1 cellular context compared by ENCODE assay signal in the genomic region with DNA sequence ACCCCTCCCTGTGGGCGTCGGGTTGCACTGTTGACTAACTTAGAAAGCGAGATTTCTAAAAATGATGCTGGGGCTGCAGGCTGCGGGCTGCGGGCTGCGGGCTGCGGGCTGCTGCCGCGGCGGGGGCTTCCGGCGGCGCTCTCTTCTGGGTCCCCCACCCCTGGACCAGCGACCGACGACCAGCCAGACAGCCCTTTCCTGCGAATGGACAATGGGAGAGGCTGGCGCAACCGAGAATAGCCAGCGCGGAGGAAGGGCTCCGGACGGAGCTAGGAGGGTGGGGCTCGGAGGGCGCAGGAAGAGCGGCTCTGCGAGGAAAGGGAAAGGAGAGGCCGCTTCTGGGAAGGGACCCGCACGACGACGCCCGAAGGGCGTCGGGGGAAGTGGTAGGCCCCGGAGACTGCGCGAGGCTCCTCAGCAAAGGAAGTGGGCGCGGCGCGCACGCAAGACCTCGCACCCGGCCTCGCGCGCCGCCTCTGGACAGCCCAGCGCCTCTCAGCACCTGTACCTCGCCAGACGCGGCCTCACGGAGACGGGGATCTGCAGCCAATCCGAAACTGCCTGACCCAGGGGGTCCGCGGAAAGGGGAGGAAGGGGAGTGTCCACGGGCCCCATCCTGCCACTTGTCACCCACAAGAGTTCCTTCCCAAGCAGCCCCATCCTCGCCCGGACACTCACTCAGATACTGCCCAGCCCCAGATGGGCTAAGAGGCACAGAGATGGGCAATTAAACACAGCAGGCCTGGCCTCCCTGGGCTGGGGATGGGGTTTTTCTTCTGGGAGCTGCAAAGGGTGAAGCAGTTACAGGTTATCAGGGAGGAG.
TF ChIP-seq lines count a peak whose summit lies in the region.

No MANE protein-coding gene starts in this region.

TF ChIP-seq in HepG2, 621 proteins besides CTCF, POLR2A, EP300 and RAD21 (continued from another document):
- TF ChIP-seq, protein P1, sequence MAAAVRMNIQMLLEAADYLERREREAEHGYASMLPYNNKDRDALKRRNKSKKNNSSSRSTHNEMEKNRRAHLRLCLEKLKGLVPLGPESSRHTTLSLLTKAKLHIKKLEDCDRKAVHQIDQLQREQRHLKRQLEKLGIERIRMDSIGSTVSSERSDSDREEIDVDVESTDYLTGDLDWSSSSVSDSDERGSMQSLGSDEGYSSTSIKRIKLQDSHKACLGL (CRISPR knock-in tag; IDR thresholded peaks at IDR 0.05) = no peak
- TF ChIP-seq DMAP1 (CRISPR knock-in tag; IDR thresholded peaks at IDR 0.05) (no peak), ZNF484 (CRISPR knock-in tag; IDR thresholded peaks at IDR 0.05; ENCODE audit: borderline replicate concordance, low read depth) (no peak), NFE2 (CRISPR knock-in tag; IDR thresholded peaks at IDR 0.05) (no peak), MEIS1 (CRISPR knock-in tag; IDR thresholded peaks at IDR 0.05; ENCODE audit: borderline replicate concordance) (no peak), ZNF232 (CRISPR knock-in tag; IDR thresholded peaks at IDR 0.05; ENCODE audit: borderline replicate concordance) (no peak), ZNF460 (CRISPR knock-in tag; IDR thresholded peaks at IDR 0.05; ENCODE audit: borderline replicate concordance) (no peak), CBX1 (IDR thresholded peaks at IDR 0.05; ENCODE audit: low read depth) (no peak)
- TF ChIP-seq, protein P2, sequence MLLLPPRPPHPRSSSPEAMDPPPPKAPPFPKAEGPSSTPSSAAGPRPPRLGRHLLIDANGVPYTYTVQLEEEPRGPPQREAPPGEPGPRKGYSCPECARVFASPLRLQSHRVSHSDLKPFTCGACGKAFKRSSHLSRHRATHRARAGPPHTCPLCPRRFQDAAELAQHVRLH (CRISPR knock-in tag; IDR thresholded peaks at IDR 0.05; ENCODE audit: borderline replicate concordance, low read depth) = no peak
- TF ChIP-seq, protein P3, sequence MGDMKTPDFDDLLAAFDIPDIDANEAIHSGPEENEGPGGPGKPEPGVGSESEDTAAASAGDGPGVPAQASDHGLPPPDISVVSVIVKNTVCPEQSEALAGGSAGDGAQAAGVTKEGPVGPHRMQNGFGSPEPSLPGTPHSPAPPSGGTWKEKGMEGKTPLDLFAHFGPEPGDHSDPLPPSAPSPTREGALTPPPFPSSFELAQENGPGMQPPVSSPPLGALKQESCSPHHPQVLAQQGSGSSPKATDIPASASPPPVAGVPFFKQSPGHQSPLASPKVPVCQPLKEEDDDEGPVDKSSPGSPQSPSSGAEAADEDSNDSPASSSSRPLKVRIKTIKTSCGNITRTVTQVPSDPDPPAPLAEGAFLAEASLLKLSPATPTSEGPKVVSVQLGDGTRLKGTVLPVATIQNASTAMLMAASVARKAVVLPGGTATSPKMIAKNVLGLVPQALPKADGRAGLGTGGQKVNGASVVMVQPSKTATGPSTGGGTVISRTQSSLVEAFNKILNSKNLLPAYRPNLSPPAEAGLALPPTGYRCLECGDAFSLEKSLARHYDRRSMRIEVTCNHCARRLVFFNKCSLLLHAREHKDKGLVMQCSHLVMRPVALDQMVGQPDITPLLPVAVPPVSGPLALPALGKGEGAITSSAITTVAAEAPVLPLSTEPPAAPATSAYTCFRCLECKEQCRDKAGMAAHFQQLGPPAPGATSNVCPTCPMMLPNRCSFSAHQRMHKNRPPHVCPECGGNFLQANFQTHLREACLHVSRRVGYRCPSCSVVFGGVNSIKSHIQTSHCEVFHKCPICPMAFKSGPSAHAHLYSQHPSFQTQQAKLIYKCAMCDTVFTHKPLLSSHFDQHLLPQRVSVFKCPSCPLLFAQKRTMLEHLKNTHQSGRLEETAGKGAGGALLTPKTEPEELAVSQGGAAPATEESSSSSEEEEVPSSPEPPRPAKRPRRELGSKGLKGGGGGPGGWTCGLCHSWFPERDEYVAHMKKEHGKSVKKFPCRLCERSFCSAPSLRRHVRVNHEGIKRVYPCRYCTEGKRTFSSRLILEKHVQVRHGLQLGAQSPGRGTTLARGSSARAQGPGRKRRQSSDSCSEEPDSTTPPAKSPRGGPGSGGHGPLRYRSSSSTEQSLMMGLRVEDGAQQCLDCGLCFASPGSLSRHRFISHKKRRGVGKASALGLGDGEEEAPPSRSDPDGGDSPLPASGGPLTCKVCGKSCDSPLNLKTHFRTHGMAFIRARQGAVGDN (CRISPR knock-in tag; IDR thresholded peaks at IDR 0.05) = no peak
- TF ChIP-seq, protein P4, sequence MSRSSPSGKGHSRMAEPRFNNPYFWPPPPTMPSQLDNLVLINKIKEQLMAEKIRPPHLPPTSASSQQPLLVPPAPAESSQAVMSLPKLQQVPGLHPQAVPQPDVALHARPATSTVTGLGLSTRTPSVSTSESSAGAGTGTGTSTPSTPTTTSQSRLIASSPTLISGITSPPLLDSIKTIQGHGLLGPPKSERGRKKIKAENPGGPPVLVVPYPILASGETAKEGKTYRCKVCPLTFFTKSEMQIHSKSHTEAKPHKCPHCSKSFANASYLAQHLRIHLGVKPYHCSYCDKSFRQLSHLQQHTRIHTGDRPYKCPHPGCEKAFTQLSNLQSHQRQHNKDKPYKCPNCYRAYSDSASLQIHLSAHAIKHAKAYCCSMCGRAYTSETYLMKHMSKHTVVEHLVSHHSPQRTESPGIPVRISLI (CRISPR knock-in tag; IDR thresholded peaks at IDR 0.05; ENCODE audit: borderline replicate concordance) = no peak
- TF ChIP-seq, protein P5, sequence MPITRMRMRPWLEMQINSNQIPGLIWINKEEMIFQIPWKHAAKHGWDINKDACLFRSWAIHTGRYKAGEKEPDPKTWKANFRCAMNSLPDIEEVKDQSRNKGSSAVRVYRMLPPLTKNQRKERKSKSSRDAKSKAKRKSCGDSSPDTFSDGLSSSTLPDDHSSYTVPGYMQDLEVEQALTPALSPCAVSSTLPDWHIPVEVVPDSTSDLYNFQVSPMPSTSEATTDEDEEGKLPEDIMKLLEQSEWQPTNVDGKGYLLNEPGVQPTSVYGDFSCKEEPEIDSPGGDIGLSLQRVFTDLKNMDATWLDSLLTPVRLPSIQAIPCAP (CRISPR knock-in tag; IDR thresholded peaks at IDR 0.05; ENCODE audit: low read depth) = no peak
- TF ChIP-seq, protein P6, sequence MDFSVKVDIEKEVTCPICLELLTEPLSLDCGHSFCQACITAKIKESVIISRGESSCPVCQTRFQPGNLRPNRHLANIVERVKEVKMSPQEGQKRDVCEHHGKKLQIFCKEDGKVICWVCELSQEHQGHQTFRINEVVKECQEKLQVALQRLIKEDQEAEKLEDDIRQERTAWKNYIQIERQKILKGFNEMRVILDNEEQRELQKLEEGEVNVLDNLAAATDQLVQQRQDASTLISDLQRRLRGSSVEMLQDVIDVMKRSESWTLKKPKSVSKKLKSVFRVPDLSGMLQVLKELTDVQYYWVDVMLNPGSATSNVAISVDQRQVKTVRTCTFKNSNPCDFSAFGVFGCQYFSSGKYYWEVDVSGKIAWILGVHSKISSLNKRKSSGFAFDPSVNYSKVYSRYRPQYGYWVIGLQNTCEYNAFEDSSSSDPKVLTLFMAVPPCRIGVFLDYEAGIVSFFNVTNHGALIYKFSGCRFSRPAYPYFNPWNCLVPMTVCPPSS (IDR thresholded peaks at IDR 0.05) = no peak
TF ChIP-seq in HepG2: peak in this region for 0.
